10 cellular contexts compared by ENCODE assay signal in the genomic region with DNA sequence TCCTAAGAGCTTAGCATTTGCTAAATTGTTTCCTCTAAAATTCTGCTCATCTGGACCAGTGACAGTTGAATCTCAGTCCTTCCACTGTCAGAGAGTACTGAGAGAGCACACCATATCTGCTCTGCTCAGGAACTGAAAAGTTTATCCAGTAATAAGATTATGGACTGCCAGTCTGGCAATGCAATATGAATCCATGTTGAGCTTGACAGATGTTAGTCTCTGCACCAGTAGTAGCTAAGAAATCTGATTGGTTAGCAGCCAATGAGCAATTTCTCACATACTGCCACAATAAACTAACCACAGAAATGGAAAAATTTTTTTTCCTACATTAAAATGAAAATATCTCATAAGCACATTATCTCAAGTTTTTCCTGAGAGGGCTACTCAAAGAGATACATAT. TPM values are rescaled to one million over a fixed set of nuclear protein-coding genes. Genes with fewer than 3 reads are reported as not detected.
DNase-seq lines count a peak whose midpoint lies in the region; FAIRE-seq and TF ChIP-seq lines count a peak whose summit lies in the region.
"Had no signal": no experiment of that assay in that cellular context is flagged by ENCODE, and none has a peak within 500 bp of the region (broad histone marks: within the 10 kb centered on the region; RNA-seq: fewer than 3 reads in every experiment).

No MANE protein-coding gene starts in this region.

- H3K4me3 ChIP-seq in NB4 (ENCODE audit: low read depth, low read length) (peak overlapping the region; percentile 85), choroid plexus epithelial cell (ENCODE audit: low read depth, low read length) (no peak overlapping the region)

- DNase-seq in DMS 273 (lab: John Stamatoyannopoulos, UW; ENCODE audit: unreplicated experiment) = peak; percentile 59
- peak; percentile 21 for DNase-seq in NB4 (ENCODE audit: low read depth)
- peak; percentile 75 for DNase-seq in choroid plexus epithelial cell (ENCODE audit: low read depth)
- no peak for DNase-seq in neural crest cell (ENCODE audit: low read depth, low spot score)
- no peak for DNase-seq in HK-2 (ENCODE audit: unreplicated experiment)
- DNase-seq in G401 (ENCODE audit: low spot score) = no peak
- no peak for DNase-seq in COLO668 (lab: John Stamatoyannopoulos, UW; ENCODE audit: unreplicated experiment)
- DNase-seq in GM19239 (ENCODE audit: insufficient read length, low spot score) = no peak
- DNase-seq: activated CD4-positive, alpha-beta T cell treated with anti-CD3 and anti-CD28 coated beads, Interleukin-2, amount 50 U/mL, for 48 hours; ovary had no signal

- H3K4me1 Mint-ChIP-seq in neural crest cell = peaks cover 38% of the 10 kb centered on the region

- H3K4me3 Mint-ChIP-seq in neural crest cell = peak overlapping the region; percentile 97

- TF ChIP-seq CTCF in NB4 (IDR thresholded peaks at IDR 0.05; ENCODE audit: low read depth, low read length) (no peak), choroid plexus epithelial cell (conservative IDR thresholded peaks at IDR 0.05; ENCODE audit: low read depth, low read length) (no peak), neural crest cell (conservative IDR thresholded peaks at IDR 0.05) (no peak)

- H3K36me3 Mint-ChIP-seq in neural crest cell (ENCODE audit: low read depth) = no peaks in the 10 kb centered on the region

- H3K27ac Mint-ChIP-seq in neural crest cell (ENCODE audit: unreplicated experiment) = no peak overlapping the region

- in situ Hi-C loops in G401 (cut with HindIII; ENCODE audit: low sequenced_read_pairs) = no loop called here

- no peaks in the 10 kb centered on the region for H3K9me3 Mint-ChIP-seq in neural crest cell

- FAIRE-seq in GM19239 (lab: Jason Lieb, UNC) = no peak

- H3K27me3 Mint-ChIP-seq in neural crest cell (ENCODE audit: low read depth) = peaks cover 30% of the 10 kb centered on the region

- TF ChIP-seq POLR2A in NB4 (IDR thresholded peaks at IDR 0.05; ENCODE audit: extremely low read depth, insufficient read length) = no peak

RNA-seq across cellular contexts. Expression of gene PRKD3, which starts 2.3 kb away (rescaled TPM):
- total RNA-seq in neural crest cell = 62.6 and 68.3 TPM in 2 replicates
- 4.1 and 6.7 TPM in 2 replicates for total RNA-seq in G401 (2014; rRNA removed; shearing (Covaris generic))

RNA-seq across cellular contexts. Expression of gene QPCT, which starts 22.1 kb away (rescaled TPM):
- not detected in 2 replicates for total RNA-seq in neural crest cell
- not detected in 2 replicates for total RNA-seq in G401 (2014; rRNA removed; shearing (Covaris generic))

Comparison
In these comparisons a context has a peak if more than half of its experiments do, and no peak if none do; other contexts are left out.
1. DNase-seq: peak in DMS 273 (single experiment), NB4 (single experiment) and choroid plexus epithelial cell (single experiment); none in neural crest cell (single experiment), HK-2 (single experiment), G401 (single experiment), COLO668 (single experiment) and GM19239 (single experiment).